Comparison of ENCODE assay signal across 18 cellular contexts in genomic region chr14:31969841-31970240, GRCh38.
"Had no signal": no experiment of that assay in that cellular context is flagged by ENCODE, and none has a peak within 500 bp of the region (broad histone marks: within the 10 kb centered on the region; RNA-seq: fewer than 3 reads in every experiment).

No MANE protein-coding gene starts in this region.

- H3K27ac ChIP-seq: epithelial cell of prostate, thyroid gland had no signal

- DNase-seq: activated B cell treated with CpG ODN at 0.5 μM for 24 hours; activated CD4-positive, alpha-beta memory T cell treated with anti-CD3 and anti-CD28 coated beads for 36 hours; activated CD4-positive, alpha-beta T cell treated with anti-CD3 and anti-CD28 coated beads for 4 hours; activated T-cell treated with anti-CD3 and anti-CD28 coated beads for 4 hours; amniotic stem cell; body of pancreas; central memory CD4-positive, alpha-beta T cell; endodermal cell; foreskin melanocyte; mesendoderm; natural killer cell; stimulated activated CD4-positive, alpha-beta T cell treated with anti-CD3 and anti-CD28 coated beads, Interleukin-12 subunit alpha, Interleukin-12 subunit beta, amount 100 ng/mL, for 4 hours; stimulated activated CD4-positive, alpha-beta T cell treated with anti-CD3 and anti-CD28 coated beads, Interleukin-1b, Interleukin-23, amount 100 ng/mL, for 48 hours; stimulated activated naive CD4-positive, alpha-beta T cell treated with Interleukin-2 at 50 U/mL for 16 hours; T-helper 1 cell; T-helper 9 cell; thyroid gland had no signal

- ATAC-seq: natural killer cell had no signal

- H3K27me3 ChIP-seq: body of pancreas, thyroid gland had no signal

- H3K36me3 ChIP-seq: thyroid gland had no signal

- H3K4me1 ChIP-seq: thyroid gland had no signal

- H3K4me3 ChIP-seq: body of pancreas, thyroid gland had no signal

- H3K9me3 ChIP-seq: thyroid gland had no signal
